1 cellular context compared by ENCODE assay signal in the genomic region with DNA sequence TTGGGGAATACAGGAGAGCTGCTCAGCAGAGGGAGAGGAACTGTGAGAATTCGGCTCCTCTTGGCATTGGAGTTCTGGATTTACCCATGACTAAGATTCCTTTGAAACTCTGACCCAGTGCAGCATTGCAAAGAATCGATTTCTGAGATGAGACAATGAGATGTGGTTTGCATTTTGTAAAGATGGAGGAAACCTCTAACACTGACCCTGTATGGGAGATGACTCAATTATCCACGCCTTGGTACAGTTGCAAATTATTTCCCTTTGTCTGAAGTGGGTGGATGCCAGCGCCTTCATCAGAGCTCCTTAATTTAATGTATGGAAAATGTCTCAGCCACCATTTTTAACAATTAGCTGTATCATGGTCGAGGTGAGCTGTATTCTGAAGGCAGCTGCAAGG.
TF ChIP-seq lines count a peak whose summit lies in the region.

No MANE protein-coding gene starts in this region.

TF ChIP-seq in GM12878, 131 proteins besides CTCF, POLR2A, EP300 and RAD21:
- TF ChIP-seq, protein P1, sequence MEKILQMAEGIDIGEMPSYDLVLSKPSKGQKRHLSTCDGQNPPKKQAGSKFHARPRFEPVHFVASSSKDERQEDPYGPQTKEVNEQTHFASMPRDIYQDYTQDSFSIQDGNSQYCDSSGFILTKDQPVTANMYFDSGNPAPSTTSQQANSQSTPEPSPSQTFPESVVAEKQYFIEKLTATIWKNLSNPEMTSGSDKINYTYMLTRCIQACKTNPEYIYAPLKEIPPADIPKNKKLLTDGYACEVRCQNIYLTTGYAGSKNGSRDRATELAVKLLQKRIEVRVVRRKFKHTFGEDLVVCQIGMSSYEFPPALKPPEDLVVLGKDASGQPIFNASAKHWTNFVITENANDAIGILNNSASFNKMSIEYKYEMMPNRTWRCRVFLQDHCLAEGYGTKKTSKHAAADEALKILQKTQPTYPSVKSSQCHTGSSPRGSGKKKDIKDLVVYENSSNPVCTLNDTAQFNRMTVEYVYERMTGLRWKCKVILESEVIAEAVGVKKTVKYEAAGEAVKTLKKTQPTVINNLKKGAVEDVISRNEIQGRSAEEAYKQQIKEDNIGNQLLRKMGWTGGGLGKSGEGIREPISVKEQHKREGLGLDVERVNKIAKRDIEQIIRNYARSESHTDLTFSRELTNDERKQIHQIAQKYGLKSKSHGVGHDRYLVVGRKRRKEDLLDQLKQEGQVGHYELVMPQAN (conservative IDR thresholded peaks at IDR 0.05) = no peak
- TF ChIP-seq SP1 (IDR thresholded peaks at IDR 0.05; ENCODE audit: low read depth, low read length) (no peak), GATAD2B (conservative IDR thresholded peaks at IDR 0.05; ENCODE audit: low read depth) (no peak), SMC3 (IDR thresholded peaks at IDR 0.05; ENCODE audit: borderline replicate concordance, low read length) (no peak), RAD51 (IDR thresholded peaks at IDR 0.05) (no peak), TCF3 (IDR thresholded peaks at IDR 0.05; ENCODE audit: borderline replicate concordance, insufficient read depth, low read depth, low read length) (no peak), SIX5 (IDR thresholded peaks at IDR 0.05; ENCODE audit: low read depth, low read length, severe bottlenecking) (no peak), ZNF207 (IDR thresholded peaks at IDR 0.05; ENCODE audit: borderline replicate concordance) (no peak), KLF5 (IDR thresholded peaks at IDR 0.05; ENCODE audit: partially characterized antibody) (no peak), ETV6 (conservative IDR thresholded peaks at IDR 0.05 in 1 of 2, IDR thresholded peaks at IDR 0.05 in 1 of 2; ENCODE audit: borderline replicate concordance in 1 of 2, low read depth in 1 of 2) (no peak), ZNF384 (IDR thresholded peaks at IDR 0.05; ENCODE audit: borderline replicate concordance, low read depth, low read length) (no peak), BRCA1 (IDR thresholded peaks at IDR 0.05; ENCODE audit: low read depth, low read length) (no peak), BHLHE40 (IDR thresholded peaks at IDR 0.05; ENCODE audit: borderline replicate concordance in 1 of 2, low read depth in 2 of 2, low read length in 1 of 2) (no peak), MXI1 (IDR thresholded peaks at IDR 0.05; ENCODE audit: low read depth, low read length) (no peak), KAT2A (conservative IDR thresholded peaks at IDR 0.05; ENCODE audit: control insufficient read depth, low read depth, low read length) (no peak)
- TF ChIP-seq, protein P2, sequence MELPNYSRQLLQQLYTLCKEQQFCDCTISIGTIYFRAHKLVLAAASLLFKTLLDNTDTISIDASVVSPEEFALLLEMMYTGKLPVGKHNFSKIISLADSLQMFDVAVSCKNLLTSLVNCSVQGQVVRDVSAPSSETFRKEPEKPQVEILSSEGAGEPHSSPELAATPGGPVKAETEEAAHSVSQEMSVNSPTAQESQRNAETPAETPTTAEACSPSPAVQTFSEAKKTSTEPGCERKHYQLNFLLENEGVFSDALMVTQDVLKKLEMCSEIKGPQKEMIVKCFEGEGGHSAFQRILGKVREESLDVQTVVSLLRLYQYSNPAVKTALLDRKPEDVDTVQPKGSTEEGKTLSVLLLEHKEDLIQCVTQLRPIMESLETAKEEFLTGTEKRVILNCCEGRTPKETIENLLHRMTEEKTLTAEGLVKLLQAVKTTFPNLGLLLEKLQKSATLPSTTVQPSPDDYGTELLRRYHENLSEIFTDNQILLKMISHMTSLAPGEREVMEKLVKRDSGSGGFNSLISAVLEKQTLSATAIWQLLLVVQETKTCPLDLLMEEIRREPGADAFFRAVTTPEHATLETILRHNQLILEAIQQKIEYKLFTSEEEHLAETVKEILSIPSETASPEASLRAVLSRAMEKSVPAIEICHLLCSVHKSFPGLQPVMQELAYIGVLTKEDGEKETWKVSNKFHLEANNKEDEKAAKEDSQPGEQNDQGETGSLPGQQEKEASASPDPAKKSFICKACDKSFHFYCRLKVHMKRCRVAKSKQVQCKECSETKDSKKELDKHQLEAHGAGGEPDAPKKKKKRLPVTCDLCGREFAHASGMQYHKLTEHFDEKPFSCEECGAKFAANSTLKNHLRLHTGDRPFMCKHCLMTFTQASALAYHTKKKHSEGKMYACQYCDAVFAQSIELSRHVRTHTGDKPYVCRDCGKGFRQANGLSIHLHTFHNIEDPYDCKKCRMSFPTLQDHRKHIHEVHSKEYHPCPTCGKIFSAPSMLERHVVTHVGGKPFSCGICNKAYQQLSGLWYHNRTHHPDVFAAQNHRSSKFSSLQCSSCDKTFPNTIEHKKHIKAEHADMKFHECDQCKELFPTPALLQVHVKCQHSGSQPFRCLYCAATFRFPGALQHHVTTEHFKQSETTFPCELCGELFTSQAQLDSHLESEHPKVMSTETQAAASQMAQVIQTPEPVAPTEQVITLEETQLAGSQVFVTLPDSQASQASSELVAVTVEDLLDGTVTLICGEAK (IDR thresholded peaks at IDR 0.05; ENCODE audit: borderline replicate concordance) = no peak
- TF ChIP-seq, protein P3, sequence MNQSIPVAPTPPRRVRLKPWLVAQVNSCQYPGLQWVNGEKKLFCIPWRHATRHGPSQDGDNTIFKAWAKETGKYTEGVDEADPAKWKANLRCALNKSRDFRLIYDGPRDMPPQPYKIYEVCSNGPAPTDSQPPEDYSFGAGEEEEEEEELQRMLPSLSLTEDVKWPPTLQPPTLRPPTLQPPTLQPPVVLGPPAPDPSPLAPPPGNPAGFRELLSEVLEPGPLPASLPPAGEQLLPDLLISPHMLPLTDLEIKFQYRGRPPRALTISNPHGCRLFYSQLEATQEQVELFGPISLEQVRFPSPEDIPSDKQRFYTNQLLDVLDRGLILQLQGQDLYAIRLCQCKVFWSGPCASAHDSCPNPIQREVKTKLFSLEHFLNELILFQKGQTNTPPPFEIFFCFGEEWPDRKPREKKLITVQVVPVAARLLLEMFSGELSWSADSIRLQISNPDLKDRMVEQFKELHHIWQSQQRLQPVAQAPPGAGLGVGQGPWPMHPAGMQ (IDR thresholded peaks at IDR 0.05; ENCODE audit: borderline replicate concordance) = no peak
- TF ChIP-seq, protein P4, sequence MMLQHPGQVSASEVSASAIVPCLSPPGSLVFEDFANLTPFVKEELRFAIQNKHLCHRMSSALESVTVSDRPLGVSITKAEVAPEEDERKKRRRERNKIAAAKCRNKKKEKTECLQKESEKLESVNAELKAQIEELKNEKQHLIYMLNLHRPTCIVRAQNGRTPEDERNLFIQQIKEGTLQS (IDR thresholded peaks at IDR 0.05; ENCODE audit: borderline replicate concordance, extremely low read depth, low read depth, low read length) = no peak
- TF ChIP-seq, protein P5, sequence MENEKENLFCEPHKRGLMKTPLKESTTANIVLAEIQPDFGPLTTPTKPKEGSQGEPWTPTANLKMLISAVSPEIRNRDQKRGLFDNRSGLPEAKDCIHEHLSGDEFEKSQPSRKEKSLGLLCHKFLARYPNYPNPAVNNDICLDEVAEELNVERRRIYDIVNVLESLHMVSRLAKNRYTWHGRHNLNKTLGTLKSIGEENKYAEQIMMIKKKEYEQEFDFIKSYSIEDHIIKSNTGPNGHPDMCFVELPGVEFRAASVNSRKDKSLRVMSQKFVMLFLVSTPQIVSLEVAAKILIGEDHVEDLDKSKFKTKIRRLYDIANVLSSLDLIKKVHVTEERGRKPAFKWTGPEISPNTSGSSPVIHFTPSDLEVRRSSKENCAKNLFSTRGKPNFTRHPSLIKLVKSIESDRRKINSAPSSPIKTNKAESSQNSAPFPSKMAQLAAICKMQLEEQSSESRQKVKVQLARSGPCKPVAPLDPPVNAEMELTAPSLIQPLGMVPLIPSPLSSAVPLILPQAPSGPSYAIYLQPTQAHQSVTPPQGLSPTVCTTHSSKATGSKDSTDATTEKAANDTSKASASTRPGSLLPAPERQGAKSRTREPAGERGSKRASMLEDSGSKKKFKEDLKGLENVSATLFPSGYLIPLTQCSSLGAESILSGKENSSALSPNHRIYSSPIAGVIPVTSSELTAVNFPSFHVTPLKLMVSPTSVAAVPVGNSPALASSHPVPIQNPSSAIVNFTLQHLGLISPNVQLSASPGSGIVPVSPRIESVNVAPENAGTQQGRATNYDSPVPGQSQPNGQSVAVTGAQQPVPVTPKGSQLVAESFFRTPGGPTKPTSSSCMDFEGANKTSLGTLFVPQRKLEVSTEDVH (IDR thresholded peaks at IDR 0.05; ENCODE audit: low read depth, partially characterized antibody) = no peak
